In the genomic region with DNA sequence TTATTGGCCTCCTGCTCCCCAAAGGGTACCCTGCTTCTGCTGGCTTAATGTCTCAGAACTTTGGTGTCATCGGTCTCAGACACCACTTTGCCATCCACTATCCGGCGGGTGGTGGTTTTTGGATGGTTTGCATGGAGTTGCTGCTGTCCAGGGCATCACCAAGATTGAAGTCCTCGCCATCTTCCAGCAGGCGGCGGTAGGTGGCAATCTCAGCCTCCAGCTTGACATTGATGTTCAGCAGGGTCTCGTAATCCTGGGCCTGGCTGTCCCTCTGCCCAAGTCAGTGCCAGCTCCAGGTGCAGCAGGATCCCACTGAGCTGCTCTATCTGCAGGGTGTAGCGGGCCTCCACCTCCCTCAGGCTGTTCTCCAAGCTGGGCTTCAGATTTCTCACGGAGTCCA, we compare ENCODE assay signal across 9 cellular contexts. TPM values are rescaled to one million over a fixed set of nuclear protein-coding genes. Genes with fewer than 3 reads are reported as not detected.
A peak's percentile ranks its signal among the peaks of the same experiment; 100 is the strongest.
DNase-seq lines count a peak whose midpoint lies in the region; ATAC-seq, FAIRE-seq and TF ChIP-seq lines count a peak whose summit lies in the region.
"Not testable (repeated sequence)": the region's sequence is repeated elsewhere in the genome, so short reads cannot be mapped to it uniquely, and the experiment has no call there.
"Had no signal": no experiment of that assay in that cellular context is flagged by ENCODE, and none has a peak within 500 bp of the region (broad histone marks: within the 10 kb centered on the region; RNA-seq: fewer than 3 reads in every experiment).

No MANE protein-coding gene starts in this region.

- H3K4me1 Mint-ChIP-seq in activated naive CD8-positive, alpha-beta T cell treated with anti-CD3 and anti-CD28 coated beads for 36 hours; naive thymus-derived CD8-positive, alpha-beta T cell: not testable (repeated sequence)

- TF ChIP-seq CTCF in AG09319 (IDR thresholded peaks at IDR 0.05; ENCODE audit: low read depth, low read length) = peak; percentile 44
- peak; percentile 25 for TF ChIP-seq CTCF in foreskin fibroblast (IDR thresholded peaks at IDR 0.05; ENCODE audit: low read depth, low read length)

- not testable (repeated sequence) for H3K4me3 Mint-ChIP-seq in activated naive CD8-positive, alpha-beta T cell treated with anti-CD3 and anti-CD28 coated beads for 36 hours; naive thymus-derived CD8-positive, alpha-beta T cell

- not testable (repeated sequence) for H3K9me3 Mint-ChIP-seq in activated naive CD8-positive, alpha-beta T cell treated with anti-CD3 and anti-CD28 coated beads for 36 hours; naive thymus-derived CD8-positive, alpha-beta T cell

- ATAC-seq in naive thymus-derived CD8-positive, alpha-beta T cell = peak in 1 of 2 donors; percentile 81

- DNase-seq in AG09319 (ENCODE audit: extremely low read depth, low read depth); H54 (ENCODE audit: insufficient read length, low spot score): not testable (repeated sequence)
- DNase-seq in NCI-H69 (lab: John Stamatoyannopoulos, UW) = peak; percentile 20
- DNase-seq in activated CD4-positive, alpha-beta T cell treated with anti-CD3 and anti-CD28 coated beads for 24 hours (ENCODE audit: low read depth in 2 of 2) = peak; percentile 47 to 54
- peak; percentile 68 for DNase-seq in activated naive CD8-positive, alpha-beta T cell treated with anti-CD3 and anti-CD28 coated beads for 36 hours
- DNase-seq in foreskin fibroblast = peak in 1 of 2 donors; percentile 68
- peak in 6 of 10 donors; percentile 40 to 86 (median 52) for DNase-seq in naive thymus-derived CD8-positive, alpha-beta T cell
- DNase-seq in stimulated activated CD4-positive, alpha-beta T cell treated with anti-CD3 and anti-CD28 coated beads, TNF-alpha, amount 100 ng/mL, for 48 hours (ENCODE audit: low read depth in 3 of 3) = peak; percentile 28 to 66 (median 29)

- not testable (repeated sequence) for TF ChIP-seq POLR2A in H54 (IDR thresholded peaks at IDR 0.05; ENCODE audit: low read depth, low read length)

- H3K27me3 Mint-ChIP-seq in activated naive CD8-positive, alpha-beta T cell treated with anti-CD3 and anti-CD28 coated beads for 36 hours = peaks cover 24% of the 10 kb centered on the region
- H3K27me3 Mint-ChIP-seq in naive thymus-derived CD8-positive, alpha-beta T cell = peaks cover 4 to 23% (median 13%) of the 10 kb centered on the region in 5 donors

- H3K36me3 Mint-ChIP-seq in activated naive CD8-positive, alpha-beta T cell treated with anti-CD3 and anti-CD28 coated beads for 36 hours; naive thymus-derived CD8-positive, alpha-beta T cell: not testable (repeated sequence)

- not testable (repeated sequence) for H3K27ac Mint-ChIP-seq in activated naive CD8-positive, alpha-beta T cell treated with anti-CD3 and anti-CD28 coated beads for 36 hours; naive thymus-derived CD8-positive, alpha-beta T cell

- POLR2A ChIA-PET in naive thymus-derived CD8-positive, alpha-beta T cell (lab: Charles Lee) = interaction anchor here (0.8 to 3.0 kb wide), 5 partner anchors 21 to 104 kb away, joined by 3 to 18 read pairs (median 3); a partner anchor contains a TSS

- not testable (repeated sequence) for H3K4me3 ChIP-seq in foreskin fibroblast (ENCODE audit: low read depth in 1 of 2, low read length in 2 of 2)

- peak; percentile 75 for FAIRE-seq in H54 (lab: Jason Lieb, UNC)

RNA-seq across cellular contexts. Expression of a gene that starts 9.1 kb away (rescaled TPM):
- 1 to 10 TPM; 2.4 to 2.6 TPM for total RNA-seq in activated naive CD8-positive, alpha-beta T cell treated with anti-CD3 and anti-CD28 coated beads for 36 hours
- total RNA-seq in naive thymus-derived CD8-positive, alpha-beta T cell = 1 to 10 TPM; 4.1 to 4.3 TPM
- 1 to 10 TPM; 1.8 to 3.6 (median 2.6) TPM for polyA plus RNA-seq in naive thymus-derived CD8-positive, alpha-beta T cell

RNA-seq across cellular contexts. Expression of a gene that starts 28.3 kb away (rescaled TPM):
- not detected for total RNA-seq in activated naive CD8-positive, alpha-beta T cell treated with anti-CD3 and anti-CD28 coated beads for 36 hours
- not detected for total RNA-seq in naive thymus-derived CD8-positive, alpha-beta T cell
- polyA plus RNA-seq in naive thymus-derived CD8-positive, alpha-beta T cell = not detected
- total RNA-seq: pulmonary artery endothelial cell had no signal

RNA-seq across cellular contexts. Expression of a gene that starts 54.0 kb away (rescaled TPM):
- total RNA-seq in activated naive CD8-positive, alpha-beta T cell treated with anti-CD3 and anti-CD28 coated beads for 36 hours = 1,000 to 10,000 TPM; 2,700 to 2,702 TPM
- total RNA-seq in naive thymus-derived CD8-positive, alpha-beta T cell = 1,000 to 10,000 TPM; 4,123 to 4,303 TPM
- polyA plus RNA-seq in naive thymus-derived CD8-positive, alpha-beta T cell = 1,000 to 10,000 TPM; 4,376 to 5,220 (median 4,420) TPM
